In the genomic region with DNA sequence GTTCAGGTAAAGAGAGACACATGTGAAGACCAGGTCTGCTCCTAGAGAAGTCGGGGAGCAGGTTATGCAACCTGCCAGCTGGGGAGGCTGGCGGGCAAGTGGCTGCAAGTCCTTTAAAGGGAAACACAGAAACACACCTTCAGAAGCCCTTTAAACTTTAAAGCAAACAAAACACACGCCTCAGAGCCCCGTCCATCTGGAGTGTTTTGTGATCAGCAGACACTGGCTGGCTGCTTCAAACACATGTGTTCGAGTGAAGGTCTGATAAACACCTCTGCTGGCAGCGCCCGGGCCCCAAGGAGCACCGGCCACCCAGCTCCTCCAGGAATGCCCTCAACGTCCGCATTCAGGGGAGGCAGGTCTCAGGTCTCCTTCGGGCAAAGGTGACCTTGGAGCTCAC, we compare ENCODE assay signal across 1 cellular context.
TF ChIP-seq lines count a peak whose summit lies in the region.

No MANE protein-coding gene starts in this region.

TF ChIP-seq in WTC11, 78 proteins besides CTCF, POLR2A, EP300 and RAD21 (continued from another document):
- TF ChIP-seq, protein P1, sequence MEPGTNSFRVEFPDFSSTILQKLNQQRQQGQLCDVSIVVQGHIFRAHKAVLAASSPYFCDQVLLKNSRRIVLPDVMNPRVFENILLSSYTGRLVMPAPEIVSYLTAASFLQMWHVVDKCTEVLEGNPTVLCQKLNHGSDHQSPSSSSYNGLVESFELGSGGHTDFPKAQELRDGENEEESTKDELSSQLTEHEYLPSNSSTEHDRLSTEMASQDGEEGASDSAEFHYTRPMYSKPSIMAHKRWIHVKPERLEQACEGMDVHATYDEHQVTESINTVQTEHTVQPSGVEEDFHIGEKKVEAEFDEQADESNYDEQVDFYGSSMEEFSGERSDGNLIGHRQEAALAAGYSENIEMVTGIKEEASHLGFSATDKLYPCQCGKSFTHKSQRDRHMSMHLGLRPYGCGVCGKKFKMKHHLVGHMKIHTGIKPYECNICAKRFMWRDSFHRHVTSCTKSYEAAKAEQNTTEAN (CRISPR knock-in tag; IDR thresholded peaks at IDR 0.05) = no peak
- TF ChIP-seq, protein P2, sequence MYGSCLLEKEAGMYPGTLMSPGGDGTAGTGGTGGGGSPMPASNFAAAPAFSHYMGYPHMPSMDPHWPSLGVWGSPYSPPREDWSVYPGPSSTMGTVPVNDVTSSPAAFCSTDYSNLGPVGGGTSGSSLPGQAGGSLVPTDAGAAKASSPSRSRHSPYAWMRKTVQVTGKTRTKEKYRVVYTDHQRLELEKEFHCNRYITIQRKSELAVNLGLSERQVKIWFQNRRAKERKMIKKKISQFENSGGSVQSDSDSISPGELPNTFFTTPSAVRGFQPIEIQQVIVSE (CRISPR knock-in tag; IDR thresholded peaks at IDR 0.05; ENCODE audit: borderline replicate concordance) = no peak
- no peak for TF ChIP-seq HMGA2 (CRISPR knock-in tag; IDR thresholded peaks at IDR 0.05)
- TF ChIP-seq MYBL2 (CRISPR knock-in tag; IDR thresholded peaks at IDR 0.05) = no peak
